Comparison of ENCODE assay signal across 8 cellular contexts in genomic region chr10:13788701-13789447, GRCh38.
DNase-seq lines count a peak whose midpoint lies in the region; ATAC-seq and TF ChIP-seq lines count a peak whose summit lies in the region.

No MANE protein-coding gene starts in this region.

- peaks cover 0 to 26% (median 0%) of the 10 kb centered on the region in 9 donors for H3K36me3 ChIP-seq in heart right ventricle

- no peak for ATAC-seq in WTC11
- peak in 7 of 8 donors; percentile 48 to 75 (median 62) for ATAC-seq in heart right ventricle
- peak; percentile 77 for ATAC-seq in sciatic nerve
- ATAC-seq in HG03342 (IDR thresholded peaks at IDR 0.05; ENCODE audit: unreplicated experiment): no peak
- no peak for ATAC-seq in HG02588 (IDR thresholded peaks at IDR 0.05; ENCODE audit: unreplicated experiment)

- H3K4me3 Mint-ChIP-seq in WTC11: no peak overlapping the region

- peak overlapping the region; percentile 17 to 75 (median 68) for H3K27ac ChIP-seq in heart right ventricle

- no peaks in the 10 kb centered on the region for H3K9me3 ChIP-seq in heart right ventricle

- POLR2A ChIA-PET in WTC11 (lab: Charles Lee): no interaction called here

- H3K36me3 Mint-ChIP-seq in WTC11: no peaks in the 10 kb centered on the region

- H3K4me3 ChIP-seq in heart right ventricle: no peak overlapping the region

- H3K4me1 ChIP-seq in heart right ventricle: peaks cover 12 to 52% (median 37%) of the 10 kb centered on the region in 9 donors

- DNase-seq in GM03348 (ENCODE audit: low spot score) (peak; percentile 82), WTC11 (ENCODE audit: low spot score) (no peak), heart right ventricle (peak; percentile 52 to 60), sciatic nerve (ENCODE audit: low spot score) (peak; percentile 72), COLO668 (lab: John Stamatoyannopoulos, UW; ENCODE audit: unreplicated experiment) (no peak), LoVo (ENCODE audit: low spot score) (no peak)

- intact Hi-C loops in heart right ventricle (cut with DNase I): loop anchor here (1.0 to 10.0 kb wide), 14 partner anchors 98 to 1036 kb away; no protein-coding TSS in a partner anchor
- intact Hi-C loops in sciatic nerve (cut with DNase I): loop anchor here (5.0 kb wide), 1 partner anchor 168 kb away; no protein-coding TSS in a partner anchor

- H3K27me3 ChIP-seq in heart right ventricle: no peaks in the 10 kb centered on the region

- WGBS in heart right ventricle, 2 donors: 50 to 53% methylated on average over 9 of the region's 9 CpGs

- CTCF ChIA-PET in WTC11 (lab: Charles Lee): interaction anchor here (1.3 to 1.4 kb wide), 2 partner anchors 305 to 407 kb away, joined by 3 read pairs; no protein-coding TSS in a partner anchor

- peak overlapping the region; percentile 61 for H3K27ac Mint-ChIP-seq in WTC11

- peaks cover 18% of the 10 kb centered on the region for H3K4me1 Mint-ChIP-seq in WTC11

- no peaks in the 10 kb centered on the region for H3K9me3 Mint-ChIP-seq in WTC11

- TF ChIP-seq CTCF in WTC11 (IDR thresholded peaks at IDR 0.05) (no peak), heart right ventricle (IDR thresholded peaks at IDR 0.05) (no peak)

- no peaks in the 10 kb centered on the region for H3K27me3 Mint-ChIP-seq in WTC11 (ENCODE audit: low read depth)

TF ChIP-seq in WTC11, 78 proteins besides CTCF, POLR2A, EP300 and RAD21:
- TF ChIP-seq SMAD3 (CRISPR knock-in tag; IDR thresholded peaks at IDR 0.05; ENCODE audit: borderline replicate concordance): no peak
- TF ChIP-seq ETV6 (CRISPR knock-in tag; IDR thresholded peaks at IDR 0.05): no peak
- TF ChIP-seq TEAD4 (CRISPR knock-in tag; IDR thresholded peaks at IDR 0.05): no peak
- no peak for TF ChIP-seq ATF1 (CRISPR knock-in tag; IDR thresholded peaks at IDR 0.05)
- no peak for TF ChIP-seq KAT7 (CRISPR knock-in tag; IDR thresholded peaks at IDR 0.05; ENCODE audit: borderline replicate concordance)
- no peak for TF ChIP-seq ESRRA (CRISPR knock-in tag; IDR thresholded peaks at IDR 0.05; ENCODE audit: borderline replicate concordance)
- no peak for TF ChIP-seq CDX4 (CRISPR knock-in tag; IDR thresholded peaks at IDR 0.05; ENCODE audit: borderline replicate concordance)
- TF ChIP-seq ZNF671 (CRISPR knock-in tag; IDR thresholded peaks at IDR 0.05): no peak
- TF ChIP-seq SOX15 (CRISPR knock-in tag; IDR thresholded peaks at IDR 0.05): no peak
- no peak for TF ChIP-seq ZNF121 (CRISPR knock-in tag; IDR thresholded peaks at IDR 0.05)
- no peak for TF ChIP-seq HMGXB4 (CRISPR knock-in tag; IDR thresholded peaks at IDR 0.05)
- no peak for TF ChIP-seq ZMAT4 (CRISPR knock-in tag; IDR thresholded peaks at IDR 0.05)
- TF ChIP-seq USF1 (CRISPR knock-in tag; IDR thresholded peaks at IDR 0.05): no peak
- TF ChIP-seq CREB1 (CRISPR knock-in tag; IDR thresholded peaks at IDR 0.05): no peak
- TF ChIP-seq NR1H2 (CRISPR knock-in tag; IDR thresholded peaks at IDR 0.05): no peak
- TF ChIP-seq AR (CRISPR knock-in tag; IDR thresholded peaks at IDR 0.05): no peak
- no peak for TF ChIP-seq NR3C1 (CRISPR knock-in tag; conservative IDR thresholded peaks at IDR 0.05; ENCODE audit: low read depth)
- TF ChIP-seq USF2 (CRISPR knock-in tag; IDR thresholded peaks at IDR 0.05): no peak
- no peak for TF ChIP-seq ZNF396 (CRISPR knock-in tag; IDR thresholded peaks at IDR 0.05; ENCODE audit: borderline replicate concordance)
- TF ChIP-seq GABPB1 (CRISPR knock-in tag; IDR thresholded peaks at IDR 0.05): no peak

Comparison
In these comparisons a context has a peak if more than half of its experiments do, and no peak if none do; other contexts are left out.
1. DNase-seq: peak in GM03348 (single experiment), heart right ventricle (2 of 2) and sciatic nerve (single experiment); none in WTC11 (single experiment), COLO668 (single experiment) and LoVo (single experiment).
2. ATAC-seq: peak in heart right ventricle (7 of 8) and sciatic nerve (single experiment); none in WTC11 (single experiment), HG03342 (single experiment) and HG02588 (single experiment).